22 cellular contexts compared by ENCODE assay signal in the genomic region with DNA sequence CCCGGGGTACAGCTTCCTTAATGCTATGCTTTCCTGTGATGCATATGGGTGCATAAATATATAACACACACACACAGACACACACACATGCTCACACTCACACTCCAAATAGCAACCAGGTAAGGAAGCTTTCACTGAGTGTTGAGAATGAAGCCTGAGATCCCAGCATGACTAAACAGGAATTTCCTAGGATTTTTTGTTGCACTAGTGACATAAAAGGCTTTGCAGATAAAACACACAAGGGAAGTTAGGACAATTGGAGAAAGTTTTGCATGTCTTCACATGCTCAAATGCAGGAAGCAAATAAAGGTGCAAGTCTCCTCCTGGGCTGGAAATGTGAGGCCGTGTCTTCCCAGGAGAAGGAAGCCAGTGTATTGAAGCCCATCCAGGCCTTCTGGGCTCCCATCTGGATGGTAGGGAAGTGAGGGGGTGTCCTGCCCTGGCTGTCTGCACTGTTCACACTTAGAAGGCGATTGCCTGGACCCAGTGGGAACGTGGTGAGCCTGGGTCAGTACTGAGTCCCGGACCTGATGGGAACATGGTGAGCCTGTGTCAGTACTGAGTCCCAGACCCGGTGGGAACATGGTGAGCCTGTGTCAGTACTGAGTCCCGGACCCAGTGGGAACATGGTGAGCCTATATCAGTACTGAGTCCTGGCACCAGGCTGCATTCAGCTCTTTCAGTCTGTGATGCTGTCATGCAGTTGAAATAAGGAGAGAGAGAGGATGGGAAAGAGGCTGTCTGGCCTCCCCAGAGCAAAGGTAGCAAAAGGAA. TPM values are rescaled to one million over a fixed set of nuclear protein-coding genes. Genes with fewer than 3 reads are reported as not detected.
DNase-seq lines count a peak whose midpoint lies in the region; ATAC-seq and TF ChIP-seq lines count a peak whose summit lies in the region.
"Had no signal": no experiment of that assay in that cellular context is flagged by ENCODE, and none has a peak within 500 bp of the region (broad histone marks: within the 10 kb centered on the region; RNA-seq: fewer than 3 reads in every experiment).

No MANE protein-coding gene starts in this region.

- no peaks in the 10 kb centered on the region for H3K9me3 ChIP-seq in A673 (ENCODE audit: low read depth, low read length, poor library complexity, severe bottlenecking)
- H3K9me3 ChIP-seq: BLaER1 treated with 17β-estradiol and CSF1 and Interleukin-3, amounts not matched to agents 10 nM and 100 nM; Caco-2; MG63 had no signal

- ATAC-seq in activated CD4-positive, alpha-beta T cell treated with anti-CD3 and anti-CD28 coated beads for 36 hours = no peak

- H3K4me1 Mint-ChIP-seq in endothelial cell (ENCODE audit: unreplicated experiment) = peaks cover 23% of the 10 kb centered on the region
- H3K4me1 Mint-ChIP-seq in osteocyte (ENCODE audit: unreplicated experiment) = no peaks in the 10 kb centered on the region
- peaks cover 4% of the 10 kb centered on the region for H3K4me1 Mint-ChIP-seq in activated CD4-positive, alpha-beta T cell treated with anti-CD3 and anti-CD28 coated beads for 36 hours

- H3K9me3 Mint-ChIP-seq in endothelial cell (ENCODE audit: unreplicated experiment) (no peaks in the 10 kb centered on the region), osteocyte (ENCODE audit: unreplicated experiment) (no peaks in the 10 kb centered on the region)
- H3K9me3 Mint-ChIP-seq in activated CD4-positive, alpha-beta T cell treated with anti-CD3 and anti-CD28 coated beads for 36 hours (ENCODE audit: low read depth) = no peaks in the 10 kb centered on the region
- H3K9me3 Mint-ChIP-seq: CD4-positive, alpha-beta memory T cell; HFFc6 had no signal

- CTCF ChIA-PET in A673 (lab: Charles Lee) = no interaction called here
- CTCF ChIA-PET in activated CD4-positive, alpha-beta T cell treated with anti-CD3 and anti-CD28 coated beads for 36 hours (lab: Charles Lee) = no interaction called here

- DNase-seq in DMS 273 (lab: John Stamatoyannopoulos, UW; ENCODE audit: unreplicated experiment) (peak; percentile 35), DMS 273 treated with DMSO at 0.1 percent for 48 hours (lab: John Stamatoyannopoulos, UW) (no peak), A673 (ENCODE audit: low spot score) (no peak), endothelial cell (ENCODE audit: low spot score) (peak; percentile 8), osteocyte (ENCODE audit: extremely low spot score, unreplicated experiment) (peak; percentile 64), NCI-H2196 treated with DMSO at 0.1 percent for 48 hours (lab: John Stamatoyannopoulos, UW; ENCODE audit: unreplicated experiment) (no peak), iPS-NIHi11 (ENCODE audit: low spot score) (no peak)
- no peak for DNase-seq in activated CD4-positive, alpha-beta T cell treated with anti-CD3 and anti-CD28 coated beads for 36 hours
- DNase-seq: Caco-2; CD4-positive, alpha-beta memory T cell; DMS153; H7; HFFc6; Karpas-422; MG63; NCI-H187; NCI-H446 treated with DMSO at 0.1 percent for 48 hours; PC-9; RPMI8226 had no signal

- H3K36me3 ChIP-seq in A673 (ENCODE audit: insufficient read depth, low read length, poor library complexity, severe bottlenecking) = no peaks in the 10 kb centered on the region
- H3K36me3 ChIP-seq: BLaER1 treated with 17β-estradiol and CSF1 and Interleukin-3, amounts not matched to agents 10 nM and 100 nM; MG63 had no signal

- peak overlapping the region; percentile 28 for H3K27ac ChIP-seq in A673 (ENCODE audit: low read depth, low read length, poor library complexity, severe bottlenecking)
- H3K27ac ChIP-seq: 22Rv1; BLaER1 treated with 17β-estradiol and CSF1 and Interleukin-3, amounts not matched to agents 10 nM and 100 nM; PC-9 had no signal

- TF ChIP-seq CTCF in A673 (conservative IDR thresholded peaks at IDR 0.05; ENCODE audit: low read depth, low read length) (no peak), endothelial cell (IDR thresholded peaks at IDR 0.05; ENCODE audit: unreplicated experiment) (no peak), osteocyte (IDR thresholded peaks at IDR 0.05) (no peak)

- no peaks in the 10 kb centered on the region for H3K27me3 ChIP-seq in A673 (replicated peaks; ENCODE audit: insufficient read depth, low read depth, low read length, poor library complexity)
- H3K27me3 ChIP-seq: BLaER1 treated with 17β-estradiol and CSF1 and Interleukin-3, amounts not matched to agents 10 nM and 100 nM; MG63 had no signal

- H3K36me3 Mint-ChIP-seq in endothelial cell (ENCODE audit: low read depth, unreplicated experiment) = no peaks in the 10 kb centered on the region
- no peaks in the 10 kb centered on the region for H3K36me3 Mint-ChIP-seq in osteocyte (ENCODE audit: unreplicated experiment)
- H3K36me3 Mint-ChIP-seq in activated CD4-positive, alpha-beta T cell treated with anti-CD3 and anti-CD28 coated beads for 36 hours (ENCODE audit: low read depth) = no peaks in the 10 kb centered on the region
- H3K36me3 Mint-ChIP-seq: CD4-positive, alpha-beta memory T cell had no signal

- peaks cover 39% of the 10 kb centered on the region for H3K4me1 ChIP-seq in A673 (ENCODE audit: insufficient read depth, low read length, poor library complexity, severe bottlenecking)
- H3K4me1 ChIP-seq: BLaER1 treated with 17β-estradiol and CSF1 and Interleukin-3, amounts not matched to agents 10 nM and 100 nM; Caco-2 had no signal

- peak overlapping the region; percentile 6 for H3K4me3 Mint-ChIP-seq in endothelial cell (ENCODE audit: unreplicated experiment)
- no peak overlapping the region for H3K4me3 Mint-ChIP-seq in osteocyte (ENCODE audit: unreplicated experiment)
- no peak overlapping the region for H3K4me3 Mint-ChIP-seq in activated CD4-positive, alpha-beta T cell treated with anti-CD3 and anti-CD28 coated beads for 36 hours
- H3K4me3 Mint-ChIP-seq: CD4-positive, alpha-beta memory T cell; HFFc6 had no signal

- no TSS peak for BruUV-seq in A673 (replicated peaks; lab: Mats Ljungman, UMichigan)

- no peak overlapping the region for H3K4me3 ChIP-seq in A673 (ENCODE audit: low read depth, low read length, poor library complexity, severe bottlenecking)
- H3K4me3 ChIP-seq: BLaER1 treated with 17β-estradiol and CSF1 and Interleukin-3, amounts not matched to agents 10 nM and 100 nM; MG63; PC-9 had no signal

- POLR2A ChIA-PET in A673 (lab: Charles Lee; ENCODE audit: low non-redundant PET) = no interaction called here
- POLR2A ChIA-PET in activated CD4-positive, alpha-beta T cell treated with anti-CD3 and anti-CD28 coated beads for 36 hours (lab: Charles Lee) = no interaction called here

- no peaks in the 10 kb centered on the region for H3K27me3 Mint-ChIP-seq in endothelial cell (ENCODE audit: unreplicated experiment)
- no peaks in the 10 kb centered on the region for H3K27me3 Mint-ChIP-seq in osteocyte (ENCODE audit: unreplicated experiment)
- no peaks in the 10 kb centered on the region for H3K27me3 Mint-ChIP-seq in activated CD4-positive, alpha-beta T cell treated with anti-CD3 and anti-CD28 coated beads for 36 hours
- H3K27me3 Mint-ChIP-seq: CD4-positive, alpha-beta memory T cell had no signal

- no peak overlapping the region for H3K27ac Mint-ChIP-seq in endothelial cell (ENCODE audit: unreplicated experiment)
- H3K27ac Mint-ChIP-seq in osteocyte (ENCODE audit: unreplicated experiment) = no peak overlapping the region
- H3K27ac Mint-ChIP-seq in activated CD4-positive, alpha-beta T cell treated with anti-CD3 and anti-CD28 coated beads for 36 hours = no peak overlapping the region
- H3K27ac Mint-ChIP-seq: HFFc6 had no signal

- intact Hi-C loops in A673 (cut with micrococcal nuclease; ENCODE audit: unreplicated experiment) = no loop called here
- intact Hi-C loops in activated CD4-positive, alpha-beta T cell treated with anti-CD3 and anti-CD28 coated beads for 36 hours (cut with DNase I, micrococcal nuclease) = no loop called here

RNA-seq across cellular contexts. Expression of a gene that starts 38.8 kb away (rescaled TPM):
- total RNA-seq in A673 (2021) = 4.6 and 5.8 TPM in 2 replicates
- total RNA-seq in endothelial cell (ENCODE audit: unreplicated experiment) = 0.08 TPM
- total RNA-seq in osteocyte = not detected in 2 replicates
- under 1 TPM; 0.18 to 0.19 TPM for total RNA-seq in activated CD4-positive, alpha-beta T cell treated with anti-CD3 and anti-CD28 coated beads for 36 hours
- total RNA-seq: Caco-2, G401, HFFc6, PC-9 had no signal

Comparison
In these comparisons a context has a peak if more than half of its experiments do, and no peak if none do; other contexts are left out.
1. DNase-seq: peak in DMS 273 (single experiment), endothelial cell (single experiment) and osteocyte (single experiment); none in DMS 273 treated with DMSO at 0.1 percent for 48 hours (single experiment), A673 (single experiment), NCI-H2196 treated with DMSO at 0.1 percent for 48 hours (single experiment), iPS-NIHi11 (single experiment) and activated CD4-positive, alpha-beta T cell treated with anti-CD3 and anti-CD28 coated beads for 36 hours (single experiment).